In genomic region chr7:78020131-78020873, GRCh38 we compare ENCODE assay signal across 8 cellular contexts.
A peak's percentile ranks its signal among the peaks of the same experiment; 100 is the strongest.
DNase-seq lines count a peak whose midpoint lies in the region; ATAC-seq and TF ChIP-seq lines count a peak whose summit lies in the region.

No MANE protein-coding gene starts in this region.

- H3K36me3 Mint-ChIP-seq in stimulated activated naive B cell treated with anti-CD40 and anti-IgM and Interleukin-4, amounts not matched to agents 10 μg/mL and 1 μg/mL and 100 μg/mL, for 72 hours, result no peaks in the 10 kb centered on the region

- ATAC-seq in GM18499 (IDR thresholded peaks at IDR 0.05; ENCODE audit: insufficient read depth, unreplicated experiment), result peak; percentile 36
- peak; percentile 44 for ATAC-seq in HG02943 (IDR thresholded peaks at IDR 0.05; ENCODE audit: low read depth, unreplicated experiment)
- ATAC-seq in left colon, result peak; percentile 72
- ATAC-seq in stimulated activated naive B cell treated with anti-CD40 and anti-IgM and Interleukin-4, amounts not matched to agents 10 μg/mL and 1 μg/mL and 100 μg/mL, for 72 hours (replicated peaks), result peak; percentile 49 to 51

- peak overlapping the region; percentile 81 for H3K4me3 ChIP-seq in coronary artery

- intact Hi-C loops in left colon (cut with DNase I, micrococcal nuclease), result no loop called here

- H3K4me3 Mint-ChIP-seq in stimulated activated naive B cell treated with anti-CD40 and anti-IgM and Interleukin-4, amounts not matched to agents 10 μg/mL and 1 μg/mL and 100 μg/mL, for 72 hours, result peak overlapping the region; percentile 79 to 94

- peak overlapping the region; percentile 95 to 100 for H3K27ac ChIP-seq in coronary artery

- H3K27ac Mint-ChIP-seq in stimulated activated naive B cell treated with anti-CD40 and anti-IgM and Interleukin-4, amounts not matched to agents 10 μg/mL and 1 μg/mL and 100 μg/mL, for 72 hours, result peak overlapping the region; percentile 92

- peak; percentile 82 for DNase-seq in AG20443 (ENCODE audit: low spot score)
- peak; percentile 18 for DNase-seq in NCI-H187 treated with DMSO at 0.1 percent for 48 hours (lab: John Stamatoyannopoulos, UW)
- peak; percentile 24 for DNase-seq in T1000 (lab: John Stamatoyannopoulos, UW)
- DNase-seq in coronary artery (ENCODE audit: low spot score), result peak; percentile 76
- peak; percentile 45 to 53 for DNase-seq in left colon
- DNase-seq in stimulated activated naive B cell treated with anti-CD40 and anti-IgM and Interleukin-4, amounts not matched to agents 10 μg/mL and 1 μg/mL and 100 μg/mL, for 72 hours, result peak; percentile 35

- peaks cover 8 to 15% of the 10 kb centered on the region in 2 donors for H3K4me1 Mint-ChIP-seq in stimulated activated naive B cell treated with anti-CD40 and anti-IgM and Interleukin-4, amounts not matched to agents 10 μg/mL and 1 μg/mL and 100 μg/mL, for 72 hours

- H3K9me3 Mint-ChIP-seq in stimulated activated naive B cell treated with anti-CD40 and anti-IgM and Interleukin-4, amounts not matched to agents 10 μg/mL and 1 μg/mL and 100 μg/mL, for 72 hours, result no peaks in the 10 kb centered on the region

- peak; percentile 57 for TF ChIP-seq CTCF in coronary artery (IDR thresholded peaks at IDR 0.05)

- peaks cover 6 to 7% of the 10 kb centered on the region in 2 donors for H3K27me3 Mint-ChIP-seq in stimulated activated naive B cell treated with anti-CD40 and anti-IgM and Interleukin-4, amounts not matched to agents 10 μg/mL and 1 μg/mL and 100 μg/mL, for 72 hours

Comparison
In these comparisons a context has a peak if more than half of its experiments do, and no peak if none do; other contexts are left out.
1. Peak in every context shown above with its lines: DNase-seq, ATAC-seq, H3K4me3 ChIP-seq and H3K27ac ChIP-seq.
2. DNase-seq: peak in every context shown above with its lines; median percentile 82 in AG20443; 76 in coronary artery; 49 in left colon; 35 in stimulated activated naive B cell treated with anti-CD40 and anti-IgM and Interleukin-4, amounts not matched to agents 10 μg/mL and 1 μg/mL and 100 μg/mL, for 72 hours; 24 in T1000; 18 in NCI-H187 treated with DMSO at 0.1 percent for 48 hours.